Comparison of ENCODE assay signal across 25 cellular contexts in genomic region chr2:123500988-123501387, GRCh38.
A peak's percentile ranks its signal among the peaks of the same experiment; 100 is the strongest.
DNase-seq lines count a peak whose midpoint lies in the region; ATAC-seq and TF ChIP-seq lines count a peak whose summit lies in the region.
"Had no signal": no experiment of that assay in that cellular context is flagged by ENCODE, and none has a peak within 500 bp of the region (broad histone marks: within the 10 kb centered on the region; RNA-seq: fewer than 3 reads in every experiment).

No MANE protein-coding gene starts in this region.

- H3K23ac ChIP-seq in mesenchymal stem cell (ENCODE audit: low read length in 2 of 2), result no peak overlapping the region

- H4K20me1 ChIP-seq in neural progenitor cell (ENCODE audit: low read depth), result no peaks in the 10 kb centered on the region
- H4K20me1 ChIP-seq: BLaER1 treated with 17β-estradiol and CSF1 and Interleukin-3, amounts not matched to agents 10 nM and 100 nM had no signal

- H3K4me3 ChIP-seq in RWPE2 (ENCODE audit: severe bottlenecking) (no peak overlapping the region), epithelial cell of esophagus (ENCODE audit: low read length) (no peak overlapping the region), mesenchymal stem cell (ENCODE audit: insufficient read depth in 1 of 2, low read depth in 1 of 2, low read length in 2 of 2) (no peak overlapping the region), neural progenitor cell (no peak overlapping the region)
- H3K4me3 ChIP-seq: A549; BLaER1 treated with 17β-estradiol and CSF1 and Interleukin-3, amounts not matched to agents 10 nM and 100 nM; GM12878; HAP-1 had no signal

- H3K27me3 ChIP-seq in RWPE2 (ENCODE audit: insufficient read depth, poor library complexity, severe bottlenecking) (no peaks in the 10 kb centered on the region), mesenchymal stem cell (ENCODE audit: control insufficient read depth in 1 of 2, insufficient read depth in 1 of 2, low read length in 2 of 2) (no peaks in the 10 kb centered on the region), neural progenitor cell (no peaks in the 10 kb centered on the region)
- H3K27me3 ChIP-seq: BE2C; BLaER1 treated with 17β-estradiol and CSF1 and Interleukin-3, amounts not matched to agents 10 nM and 100 nM had no signal

- no peaks in the 10 kb centered on the region for H3F3A ChIP-seq in neural progenitor cell (ENCODE audit: low read depth)

- WGBS in mesenchymal stem cell, result 86% methylated on average over 1 of the region's 2 CpGs

- no peak overlapping the region for H4K8ac ChIP-seq in mesenchymal stem cell (ENCODE audit: low read length)

- peaks cover 4% of the 10 kb centered on the region for H3K27me3 Mint-ChIP-seq in neural progenitor cell (ENCODE audit: insufficient read depth, low read depth)
- H3K27me3 Mint-ChIP-seq: CD4-positive, alpha-beta T cell; CD8-positive, alpha-beta memory T cell had no signal

- H2BK5ac ChIP-seq in mesenchymal stem cell (ENCODE audit: low read depth, low read length, poor library complexity, severe bottlenecking), result no peak overlapping the region

- no peak overlapping the region for H3K9ac ChIP-seq in mesenchymal stem cell (ENCODE audit: low read length)
- no peak overlapping the region for H3K9ac ChIP-seq in neural progenitor cell
- H3K9ac ChIP-seq: BLaER1 treated with 17β-estradiol and CSF1 and Interleukin-3, amounts not matched to agents 10 nM and 100 nM had no signal

- no peak overlapping the region for H2BK15ac ChIP-seq in mesenchymal stem cell (ENCODE audit: low read depth, poor library complexity, severe bottlenecking)

- H3K4me3 Mint-ChIP-seq in neural progenitor cell, result no peak overlapping the region
- H3K4me3 Mint-ChIP-seq: CD14-positive monocyte; CD4-positive, alpha-beta T cell; CD8-positive, alpha-beta memory T cell; HFFc6 had no signal

- no peak overlapping the region for H3K18ac ChIP-seq in mesenchymal stem cell (ENCODE audit: low read depth in 1 of 2, low read length in 2 of 2)

- no peaks in the 10 kb centered on the region for H3K79me1 ChIP-seq in mesenchymal stem cell (replicated peaks; ENCODE audit: low read length, poor library complexity, severe bottlenecking)

- H3K27ac ChIP-seq in RWPE2 (ENCODE audit: poor library complexity, severe bottlenecking) (no peak overlapping the region), mesenchymal stem cell (ENCODE audit: low read length, poor library complexity, severe bottlenecking) (no peak overlapping the region), neural progenitor cell (no peak overlapping the region)
- H3K27ac ChIP-seq: A549; BLaER1 treated with 17β-estradiol and CSF1 and Interleukin-3, amounts not matched to agents 10 nM and 100 nM had no signal

- TF ChIP-seq CTCF in RWPE2 (IDR thresholded peaks at IDR 0.05; ENCODE audit: poor library complexity, severe bottlenecking) (no peak), epithelial cell of esophagus (IDR thresholded peaks at IDR 0.05; ENCODE audit: insufficient read depth, low read depth, low read length, missing control alignments) (no peak), neural progenitor cell (IDR thresholded peaks at IDR 0.05) (no peak)

- H3K9me3 ChIP-seq in RWPE2 (ENCODE audit: severe bottlenecking) (no peaks in the 10 kb centered on the region), mesenchymal stem cell (ENCODE audit: control insufficient read depth, low read length) (no peaks in the 10 kb centered on the region), neural progenitor cell (ENCODE audit: low read depth) (no peaks in the 10 kb centered on the region)
- H3K9me3 ChIP-seq: A549, BE2C, HAP-1 had no signal

- H2BK12ac ChIP-seq in mesenchymal stem cell (ENCODE audit: low read length in 2 of 2), result no peak overlapping the region

- DNase-seq in HPDE6-E6E7 (ENCODE audit: extremely low spot score) (peak; percentile 33), RWPE2 (ENCODE audit: low spot score) (no peak), epithelial cell of esophagus (ENCODE audit: low read depth) (peak; percentile 93), mesenchymal stem cell (peak; percentile 12), neural progenitor cell (ENCODE audit: low spot score) (no peak), NCI-H146 (lab: John Stamatoyannopoulos, UW) (no peak)
- DNase-seq: 8988T; ACHN; AML-193; BE2C; CD4-positive, alpha-beta T cell; CD8-positive, alpha-beta memory T cell; DMS 273 treated with DMSO at 0.1 percent for 48 hours; DMS79; EL; GDM1; GOT3; HFFc6 had no signal

- H3K4me2 ChIP-seq in mesenchymal stem cell (ENCODE audit: low read length, poor library complexity, severe bottlenecking) (no peak overlapping the region), neural progenitor cell (no peak overlapping the region)
- H3K4me2 ChIP-seq: A549; BLaER1 treated with 17β-estradiol and CSF1 and Interleukin-3, amounts not matched to agents 10 nM and 100 nM had no signal

- no peaks in the 10 kb centered on the region for H3K4me1 Mint-ChIP-seq in neural progenitor cell
- H3K4me1 Mint-ChIP-seq: CD14-positive monocyte; CD8-positive, alpha-beta memory T cell had no signal

- no peak overlapping the region for H2AK5ac ChIP-seq in mesenchymal stem cell (ENCODE audit: low read length, severe bottlenecking)

- H2AFZ ChIP-seq in mesenchymal stem cell (ENCODE audit: low read depth, low read length), result no peak overlapping the region
- H2AFZ ChIP-seq in neural progenitor cell (replicated peaks), result no peak overlapping the region

- no peak overlapping the region for H3K4ac ChIP-seq in mesenchymal stem cell (ENCODE audit: low read depth in 1 of 2, low read length in 2 of 2)

- no peaks in the 10 kb centered on the region for H3K9me3 Mint-ChIP-seq in neural progenitor cell

- H4K91ac ChIP-seq in mesenchymal stem cell (ENCODE audit: low read length), result no peak overlapping the region

- no peaks in the 10 kb centered on the region for H3K36me3 Mint-ChIP-seq in neural progenitor cell
- H3K36me3 Mint-ChIP-seq: CD14-positive monocyte; CD8-positive, alpha-beta memory T cell had no signal

- no peaks in the 10 kb centered on the region for H3K79me2 ChIP-seq in neural progenitor cell (ENCODE audit: low read depth)

- H3K36me3 ChIP-seq in RWPE2 (ENCODE audit: low read depth), result no peaks in the 10 kb centered on the region
- H3K36me3 ChIP-seq in mesenchymal stem cell (ENCODE audit: control insufficient read depth in 1 of 2, insufficient read depth in 2 of 2, low read depth in 1 of 2, low read length in 2 of 2), result no peaks in the 10 kb centered on the region
- H3K36me3 ChIP-seq in neural progenitor cell, result no peaks in the 10 kb centered on the region
- H3K36me3 ChIP-seq: BE2C; BLaER1 treated with 17β-estradiol and CSF1 and Interleukin-3, amounts not matched to agents 10 nM and 100 nM; HAP-1 had no signal

- H3K4me1 ChIP-seq in RWPE2 (ENCODE audit: insufficient read depth, poor library complexity, severe bottlenecking), result no peaks in the 10 kb centered on the region
- no peaks in the 10 kb centered on the region for H3K4me1 ChIP-seq in mesenchymal stem cell (ENCODE audit: control insufficient read depth, insufficient read depth, low read depth, low read length)
- no peaks in the 10 kb centered on the region for H3K4me1 ChIP-seq in neural progenitor cell
- H3K4me1 ChIP-seq: A549, BE2C, HAP-1 had no signal

- H3K14ac ChIP-seq in mesenchymal stem cell (ENCODE audit: low read length in 2 of 2), result no peak overlapping the region

- no peak overlapping the region for H3K27ac Mint-ChIP-seq in neural progenitor cell
- H3K27ac Mint-ChIP-seq: CD14-positive monocyte; CD4-positive, alpha-beta T cell; CD8-positive, alpha-beta memory T cell; HFFc6 had no signal

- ATAC-seq in RWPE2 (ENCODE audit: low read depth) (peak; percentile 55; the same call in 2 of the 3 replicates), HG03139 (IDR thresholded peaks at IDR 0.05; ENCODE audit: unreplicated experiment) (no peak), GM21423 (IDR thresholded peaks at IDR 0.05; ENCODE audit: unreplicated experiment) (no peak)
- ATAC-seq: A549, GM12878 had no signal

- no peak overlapping the region for H2BK120ac ChIP-seq in mesenchymal stem cell (ENCODE audit: low read depth, low read length)

Comparison
In these comparisons a context has a peak if more than half of its experiments do, and no peak if none do; other contexts are left out.
1. DNase-seq: peak in HPDE6-E6E7 (single experiment), epithelial cell of esophagus (single experiment) and mesenchymal stem cell (single experiment); none in RWPE2 (single experiment), neural progenitor cell (single experiment) and NCI-H146 (single experiment).